ENCODE assay signal across 19 cellular contexts in genomic region chr22:28395520-28395919, GRCh38.
"Had no signal": no experiment of that assay in that cellular context is flagged by ENCODE, and none has a peak within 500 bp of the region (broad histone marks: within the 10 kb centered on the region; RNA-seq: fewer than 3 reads in every experiment).

No MANE protein-coding gene starts in this region.

- H3K4me1 Mint-ChIP-seq: activated naive CD4-positive, alpha-beta T cell treated with anti-CD3 and anti-CD28 coated beads, Interleukin-2, amount 50 U/mL, for 24 hours; memory B cell; stimulated activated memory B cell treated with anti-CD40 and anti-IgM and Interleukin-4, amounts not matched to agents 10 μg/mL and 1 μg/mL and 100 μg/mL, for 72 hours had no signal

- H3K27me3 ChIP-seq: gastroesophageal sphincter, stomach, transverse colon had no signal

- H3K9ac ChIP-seq: parathyroid adenoma had no signal

- H3K27ac ChIP-seq: epithelial cell of prostate, gastroesophageal sphincter, parathyroid adenoma had no signal

- H3K4me1 ChIP-seq: parathyroid adenoma had no signal

- H3K27ac Mint-ChIP-seq: activated naive CD4-positive, alpha-beta T cell treated with anti-CD3 and anti-CD28 coated beads, Interleukin-2, amount 50 U/mL, for 24 hours; memory B cell; stimulated activated memory B cell treated with anti-CD40 and anti-IgM and Interleukin-4, amounts not matched to agents 10 μg/mL and 1 μg/mL and 100 μg/mL, for 72 hours had no signal

- H3K79me2 ChIP-seq: parathyroid adenoma had no signal

- H3K4me3 ChIP-seq: gastroesophageal sphincter, stomach, transverse colon had no signal

- H3K9me3 Mint-ChIP-seq: activated naive CD4-positive, alpha-beta T cell treated with anti-CD3 and anti-CD28 coated beads, Interleukin-2, amount 50 U/mL, for 24 hours; stimulated activated memory B cell treated with anti-CD40 and anti-IgM and Interleukin-4, amounts not matched to agents 10 μg/mL and 1 μg/mL and 100 μg/mL, for 72 hours had no signal

- ATAC-seq: stimulated activated memory B cell treated with anti-CD40 and anti-IgM and Interleukin-4, amounts not matched to agents 10 μg/mL and 1 μg/mL and 100 μg/mL, for 72 hours had no signal

- H3K4me3 Mint-ChIP-seq: activated naive CD4-positive, alpha-beta T cell treated with anti-CD3 and anti-CD28 coated beads, Interleukin-2, amount 50 U/mL, for 24 hours; memory B cell; stimulated activated memory B cell treated with anti-CD40 and anti-IgM and Interleukin-4, amounts not matched to agents 10 μg/mL and 1 μg/mL and 100 μg/mL, for 72 hours had no signal

- DNase-seq: activated CD4-positive, alpha-beta T cell treated with anti-CD3 and anti-CD28 coated beads for 1 hour; activated CD4-positive, alpha-beta T cell treated with anti-CD3 and anti-CD28 coated beads, Interleukin-2, amount 50 U/mL, for 4 hours; activated gamma-delta T cell treated with Interleukin-2 at 50 U/mL for 16 hours; amniotic stem cell; head of caudate nucleus; nucleus accumbens; right cardiac atrium; small intestine; stimulated activated CD4-positive, alpha-beta T cell treated with anti-CD3 and anti-CD28 coated beads, Interleukin-15, amount 100 ng/mL, for 24 hours; stomach; T-helper 9 cell; transverse colon had no signal

- H2AFZ ChIP-seq: parathyroid adenoma had no signal

- H3K36me3 ChIP-seq: gastroesophageal sphincter, stomach, transverse colon had no signal

- H3K9me3 ChIP-seq: gastroesophageal sphincter, stomach, transverse colon had no signal

- FAIRE-seq: islet of Langerhans, small intestine had no signal

- H3K36me3 Mint-ChIP-seq: activated naive CD4-positive, alpha-beta T cell treated with anti-CD3 and anti-CD28 coated beads, Interleukin-2, amount 50 U/mL, for 24 hours; stimulated activated memory B cell treated with anti-CD40 and anti-IgM and Interleukin-4, amounts not matched to agents 10 μg/mL and 1 μg/mL and 100 μg/mL, for 72 hours had no signal
